Comparison of ENCODE assay signal across 8 cellular contexts in the genomic region with DNA sequence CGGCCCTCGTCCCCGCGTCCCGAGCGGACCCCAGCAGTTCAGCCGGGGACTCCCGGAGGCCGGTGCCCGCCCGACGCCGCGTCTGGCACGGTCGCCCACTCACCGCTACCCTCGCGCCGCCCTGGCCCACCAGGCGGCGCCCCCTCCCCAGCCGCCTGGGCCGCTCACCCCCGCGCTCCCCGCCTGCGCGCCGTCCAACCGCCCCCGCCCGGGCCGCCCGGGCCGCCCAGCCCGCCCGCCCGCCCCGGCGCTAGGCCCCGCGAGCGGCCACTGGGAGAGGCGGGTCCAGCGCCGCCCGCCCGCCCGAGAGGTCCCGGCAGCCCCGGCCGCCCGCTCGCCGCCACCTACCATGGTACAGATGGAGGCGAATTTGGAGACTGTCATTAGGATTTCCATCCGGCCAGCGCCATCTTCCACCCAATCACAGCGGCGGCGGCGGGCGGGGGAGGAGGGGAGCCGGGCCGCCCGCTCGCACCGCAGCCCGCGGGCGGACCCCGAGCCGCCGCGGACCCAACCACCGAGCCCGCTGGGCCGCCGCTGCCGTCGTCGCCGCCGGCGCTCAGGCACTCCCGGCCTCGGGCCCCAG. TPM values are rescaled to one million over a fixed set of nuclear protein-coding genes. Genes with fewer than 3 reads are reported as not detected.
A peak's percentile ranks its signal among the peaks of the same experiment; 100 is the strongest.
DNase-seq lines count a peak whose midpoint lies in the region; ATAC-seq and TF ChIP-seq lines count a peak whose summit lies in the region.

A gene with protein sequence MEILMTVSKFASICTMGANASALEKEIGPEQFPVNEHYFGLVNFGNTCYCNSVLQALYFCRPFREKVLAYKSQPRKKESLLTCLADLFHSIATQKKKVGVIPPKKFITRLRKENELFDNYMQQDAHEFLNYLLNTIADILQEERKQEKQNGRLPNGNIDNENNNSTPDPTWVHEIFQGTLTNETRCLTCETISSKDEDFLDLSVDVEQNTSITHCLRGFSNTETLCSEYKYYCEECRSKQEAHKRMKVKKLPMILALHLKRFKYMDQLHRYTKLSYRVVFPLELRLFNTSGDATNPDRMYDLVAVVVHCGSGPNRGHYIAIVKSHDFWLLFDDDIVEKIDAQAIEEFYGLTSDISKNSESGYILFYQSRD (minus strand): TSS at position 568 of the 586 bp plus-strand sequence. CDS start 172 bp downstream, at position 396.

- H3K4me3 ChIP-seq in OCI-LY7 (ENCODE audit: low read depth, low read length, poor library complexity, severe bottlenecking) = peak within 1 kb of the TSS; percentile 84
- H3K4me3 ChIP-seq in right cardiac atrium (ENCODE audit: low read length) = peak within 1 kb of the TSS; percentile 93
- H3K4me3 ChIP-seq in gastrocnemius medialis = peak within 1 kb of the TSS; percentile 70 to 85 (median 84)

- H3K27ac Mint-ChIP-seq in activated naive CD8-positive, alpha-beta T cell treated with anti-CD3 and anti-CD28 coated beads, Interleukin-2, amount 10 ng/mL, durations not matched to agents 7 days and 5 days = peak within 1 kb of the TSS; percentile 98

- H3K27me3 Mint-ChIP-seq in activated naive CD8-positive, alpha-beta T cell treated with anti-CD3 and anti-CD28 coated beads, Interleukin-2, amount 10 ng/mL, durations not matched to agents 7 days and 5 days = no peaks in the 10 kb centered on the region

- H3K4me3 Mint-ChIP-seq in activated naive CD8-positive, alpha-beta T cell treated with anti-CD3 and anti-CD28 coated beads, Interleukin-2, amount 10 ng/mL, durations not matched to agents 7 days and 5 days = peak within 1 kb of the TSS; percentile 95

- WGBS in right cardiac atrium = under 1% methylated on average over 86 of the region's 88 CpGs

- H3K4me2 ChIP-seq in OCI-LY7 (ENCODE audit: low read length) = peak within 1 kb of the TSS; percentile 96

- H3K27me3 ChIP-seq in right cardiac atrium (ENCODE audit: control insufficient read depth, insufficient read depth) (no peaks in the 10 kb centered on the region), gastrocnemius medialis (no peaks in the 10 kb centered on the region)

- in situ Hi-C loops in gastrocnemius medialis (cut with MboI; ENCODE audit: low sequenced_read_pairs in 4 of 4) = loop anchor here in 1 of 4 donors (10.0 to 25.0 kb wide), 2 partner anchors 273 to 441 kb away; a partner anchor contains a TSS

- no peaks in the 10 kb centered on the region for H3K36me3 ChIP-seq in OCI-LY7 (ENCODE audit: insufficient read depth, low read length)
- H3K36me3 ChIP-seq in gastrocnemius medialis = no peaks in the 10 kb centered on the region

- no TSS peak for BruUV-seq in OCI-LY7 (replicated peaks; lab: Mats Ljungman, UMichigan)

- H3K4me1 Mint-ChIP-seq in activated naive CD8-positive, alpha-beta T cell treated with anti-CD3 and anti-CD28 coated beads, Interleukin-2, amount 10 ng/mL, durations not matched to agents 7 days and 5 days = peaks cover 34% of the 10 kb centered on the region

- no peaks in the 10 kb centered on the region for H3K9me3 ChIP-seq in OCI-LY7 (ENCODE audit: low read length)
- no peaks in the 10 kb centered on the region for H3K9me3 ChIP-seq in right cardiac atrium (ENCODE audit: control insufficient read depth, low read length)
- H3K9me3 ChIP-seq in gastrocnemius medialis = no peaks in the 10 kb centered on the region

- H4K20me1 ChIP-seq in OCI-LY7 (ENCODE audit: insufficient read depth, low read length) = peaks cover 26% of the 10 kb centered on the region

- H2AFZ ChIP-seq in OCI-LY7 (ENCODE audit: low read length) = peak within 1 kb of the TSS; percentile 95

- POLR2A ChIA-PET in OCI-LY7 (lab: Charles Lee) = interaction anchor here (0.6 kb wide), 1 partner anchor 170 kb away, joined by 3 read pairs; no protein-coding TSS in a partner anchor
- POLR2A ChIA-PET in activated naive CD8-positive, alpha-beta T cell treated with anti-CD3 and anti-CD28 coated beads, Interleukin-2, amount 10 ng/mL, durations not matched to agents 7 days and 5 days (lab: Charles Lee) = interaction anchor here (0.9 to 1.0 kb wide), 2 partner anchors 39 to 126 kb away, joined by 3 to 8 read pairs; no protein-coding TSS in a partner anchor

- H3K4me1 ChIP-seq in OCI-LY7 (ENCODE audit: insufficient read depth, low read length, poor library complexity, severe bottlenecking) = peaks cover 47% of the 10 kb centered on the region
- peaks cover 6% of the 10 kb centered on the region for H3K4me1 ChIP-seq in right cardiac atrium (ENCODE audit: control insufficient read depth, insufficient read depth, low read length)
- H3K4me1 ChIP-seq in gastrocnemius medialis = peaks cover 42 to 44% of the 10 kb centered on the region in 2 donors

- H3K27ac ChIP-seq in OCI-LY7 (ENCODE audit: low read depth, low read length, poor library complexity, severe bottlenecking) = peak within 1 kb of the TSS; percentile 61
- H3K27ac ChIP-seq in right cardiac atrium (ENCODE audit: low read length) = peak within 1 kb of the TSS; percentile 85
- peak within 1 kb of the TSS; percentile 88 to 94 (median 90) for H3K27ac ChIP-seq in gastrocnemius medialis

- H3K79me2 ChIP-seq in OCI-LY7 (ENCODE audit: insufficient read depth, low read depth, low read length) = peaks cover 45% of the 10 kb centered on the region

- ATAC-seq in HG02610 (IDR thresholded peaks at IDR 0.05; ENCODE audit: unreplicated experiment) (peak; percentile 18), right cardiac atrium (peak; percentile 1 to 3), gastrocnemius medialis (peak; percentile 43 to 49)
- peak; percentile 24 for ATAC-seq in activated naive CD8-positive, alpha-beta T cell treated with anti-CD3 and anti-CD28 coated beads, Interleukin-2, amount 10 ng/mL, durations not matched to agents 7 days and 5 days (ENCODE audit: low read depth)

- TF ChIP-seq CTCF in OCI-LY7 (conservative IDR thresholded peaks at IDR 0.05; ENCODE audit: low read length) (no peak; the same call in 1 of the 2 replicates), gastrocnemius medialis (IDR thresholded peaks at IDR 0.05 in 4 of 5, conservative IDR thresholded peaks at IDR 0.05 in 1 of 5) (peak in 2 of 5 experiments; percentile 14 to 19)

- TF ChIP-seq POLR2A in gastrocnemius medialis (IDR thresholded peaks at IDR 0.05) = peak; percentile 72 to 78

- CTCF ChIA-PET in OCI-LY7 (lab: Charles Lee; ENCODE audit: unreplicated experiment) = no interaction called here

- no peaks in the 10 kb centered on the region for H3K9me2 ChIP-seq in OCI-LY7 (ENCODE audit: insufficient read depth, low read length)

- no peaks in the 10 kb centered on the region for H3K9me3 Mint-ChIP-seq in activated naive CD8-positive, alpha-beta T cell treated with anti-CD3 and anti-CD28 coated beads, Interleukin-2, amount 10 ng/mL, durations not matched to agents 7 days and 5 days

- intact Hi-C loops in OCI-LY7 (cut with micrococcal nuclease; ENCODE audit: unreplicated experiment) = loop anchor here (1.0 to 10.0 kb wide), 6 partner anchors 80 to 1887 kb away; a partner anchor contains a TSS
- intact Hi-C loops in right cardiac atrium (cut with DNase I) = loop anchor here in 2 of 4 donors (5.0 to 10.0 kb wide), 3 partner anchors 73 to 187 kb away; a partner anchor contains a TSS
- intact Hi-C loops in gastrocnemius medialis (cut with DNase I; ENCODE audit: low total_unique reads) = loop anchor here (1.0 to 10.0 kb wide), 5 partner anchors 41 to 1884 kb away; a partner anchor contains a TSS

- DNase-seq in NCI-H446 treated with DMSO at 0.1 percent for 48 hours (lab: John Stamatoyannopoulos, UW) (peak; percentile 37), NCI-H446 (lab: John Stamatoyannopoulos, UW) (no peak), OCI-LY7 (ENCODE audit: low spot score) (peak; percentile 63), right cardiac atrium (peak in 1 of 3 donors; percentile 79), gastrocnemius medialis (no peak)
- DNase-seq in activated naive CD8-positive, alpha-beta T cell treated with anti-CD3 and anti-CD28 coated beads, Interleukin-2, amount 10 ng/mL, durations not matched to agents 7 days and 5 days = no peak
- no peak for DNase-seq in effector CD4-positive, alpha-beta T cell

- no peaks in the 10 kb centered on the region for H3K36me3 Mint-ChIP-seq in activated naive CD8-positive, alpha-beta T cell treated with anti-CD3 and anti-CD28 coated beads, Interleukin-2, amount 10 ng/mL, durations not matched to agents 7 days and 5 days

RNA-seq across cellular contexts. Expression of the gene that starts here (rescaled TPM):
- total RNA-seq in OCI-LY7 (2014; rRNA removed; shearing (Covaris generic)) = 9.9 and 11.5 TPM in 2 replicates
- 27.6 and 28.0 TPM in 2 replicates for total RNA-seq in OCI-LY7 (2022)
- 10 to 100 TPM; 21.4 to 23.9 TPM for total RNA-seq in activated naive CD8-positive, alpha-beta T cell treated with anti-CD3 and anti-CD28 coated beads, Interleukin-2, amount 10 ng/mL, durations not matched to agents 7 days and 5 days
- total RNA-seq in right cardiac atrium = 10 to 100 TPM; 16.6 to 19.3 (median 18.4) TPM
- 5.4 TPM for polyA plus RNA-seq in right cardiac atrium
- 10 to 100 TPM; 11.1 to 27.6 (median 13.1) TPM for total RNA-seq in gastrocnemius medialis

Comparison
In these comparisons a context has a peak if more than half of its experiments do, and no peak if none do; other contexts are left out.
1. DNase-seq: peak in NCI-H446 treated with DMSO at 0.1 percent for 48 hours (single experiment) and OCI-LY7 (single experiment); none in NCI-H446 (0 of 2), activated naive CD8-positive, alpha-beta T cell treated with anti-CD3 and anti-CD28 coated beads, Interleukin-2, amount 10 ng/mL, durations not matched to agents 7 days and 5 days (single experiment), gastrocnemius medialis (0 of 2) and effector CD4-positive, alpha-beta T cell (single experiment).
2. Peak in every context shown above with its lines, with median percentiles within 50 percentile points of each other: ATAC-seq, H3K27ac ChIP-seq and H3K4me3 ChIP-seq.